In the genomic region with DNA sequence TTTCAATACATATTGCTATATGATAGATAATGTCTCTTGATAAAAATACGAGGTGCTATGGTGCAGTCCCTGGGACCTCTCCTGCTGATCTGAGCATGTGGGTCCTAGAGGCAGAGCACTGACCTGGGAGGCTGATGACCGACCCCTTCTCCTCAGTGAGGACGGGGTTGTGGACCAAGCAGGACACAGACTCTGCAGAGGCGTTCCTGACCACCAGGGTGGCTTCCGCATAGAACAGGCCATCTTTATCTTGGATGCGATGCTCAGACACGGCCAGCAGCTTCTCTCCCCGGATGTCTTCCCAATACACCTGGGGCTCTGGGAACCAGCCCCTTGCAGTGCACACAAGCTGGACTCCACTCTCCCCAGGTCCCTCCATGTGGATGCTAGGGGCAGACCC, we compare ENCODE assay signal across 1 cellular context.
TF ChIP-seq lines count a peak whose summit lies in the region.

No MANE protein-coding gene starts in this region.

TF ChIP-seq in WTC11, 78 proteins besides CTCF, POLR2A, EP300 and RAD21 (continued from another document):
- TF ChIP-seq, protein P1, sequence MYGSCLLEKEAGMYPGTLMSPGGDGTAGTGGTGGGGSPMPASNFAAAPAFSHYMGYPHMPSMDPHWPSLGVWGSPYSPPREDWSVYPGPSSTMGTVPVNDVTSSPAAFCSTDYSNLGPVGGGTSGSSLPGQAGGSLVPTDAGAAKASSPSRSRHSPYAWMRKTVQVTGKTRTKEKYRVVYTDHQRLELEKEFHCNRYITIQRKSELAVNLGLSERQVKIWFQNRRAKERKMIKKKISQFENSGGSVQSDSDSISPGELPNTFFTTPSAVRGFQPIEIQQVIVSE (CRISPR knock-in tag; IDR thresholded peaks at IDR 0.05; ENCODE audit: borderline replicate concordance) = no peak
- no peak for TF ChIP-seq ZNF416 (CRISPR knock-in tag; IDR thresholded peaks at IDR 0.05)
- no peak for TF ChIP-seq ATF1 (CRISPR knock-in tag; IDR thresholded peaks at IDR 0.05)
- TF ChIP-seq, protein P2, sequence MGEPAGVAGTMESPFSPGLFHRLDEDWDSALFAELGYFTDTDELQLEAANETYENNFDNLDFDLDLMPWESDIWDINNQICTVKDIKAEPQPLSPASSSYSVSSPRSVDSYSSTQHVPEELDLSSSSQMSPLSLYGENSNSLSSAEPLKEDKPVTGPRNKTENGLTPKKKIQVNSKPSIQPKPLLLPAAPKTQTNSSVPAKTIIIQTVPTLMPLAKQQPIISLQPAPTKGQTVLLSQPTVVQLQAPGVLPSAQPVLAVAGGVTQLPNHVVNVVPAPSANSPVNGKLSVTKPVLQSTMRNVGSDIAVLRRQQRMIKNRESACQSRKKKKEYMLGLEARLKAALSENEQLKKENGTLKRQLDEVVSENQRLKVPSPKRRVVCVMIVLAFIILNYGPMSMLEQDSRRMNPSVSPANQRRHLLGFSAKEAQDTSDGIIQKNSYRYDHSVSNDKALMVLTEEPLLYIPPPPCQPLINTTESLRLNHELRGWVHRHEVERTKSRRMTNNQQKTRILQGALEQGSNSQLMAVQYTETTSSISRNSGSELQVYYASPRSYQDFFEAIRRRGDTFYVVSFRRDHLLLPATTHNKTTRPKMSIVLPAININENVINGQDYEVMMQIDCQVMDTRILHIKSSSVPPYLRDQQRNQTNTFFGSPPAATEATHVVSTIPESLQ (CRISPR knock-in tag; IDR thresholded peaks at IDR 0.05) = no peak
- TF ChIP-seq, protein P3, sequence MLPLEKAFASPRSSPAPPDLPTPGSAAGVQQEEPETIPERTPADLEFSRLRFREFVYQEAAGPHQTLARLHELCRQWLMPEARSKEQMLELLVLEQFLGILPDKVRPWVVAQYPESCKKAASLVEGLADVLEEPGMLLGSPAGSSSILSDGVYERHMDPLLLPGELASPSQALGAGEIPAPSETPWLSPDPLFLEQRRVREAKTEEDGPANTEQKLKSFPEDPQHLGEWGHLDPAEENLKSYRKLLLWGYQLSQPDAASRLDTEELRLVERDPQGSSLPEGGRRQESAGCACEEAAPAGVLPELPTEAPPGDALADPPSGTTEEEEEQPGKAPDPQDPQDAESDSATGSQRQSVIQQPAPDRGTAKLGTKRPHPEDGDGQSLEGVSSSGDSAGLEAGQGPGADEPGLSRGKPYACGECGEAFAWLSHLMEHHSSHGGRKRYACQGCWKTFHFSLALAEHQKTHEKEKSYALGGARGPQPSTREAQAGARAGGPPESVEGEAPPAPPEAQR (CRISPR knock-in tag; IDR thresholded peaks at IDR 0.05) = no peak
- no peak for TF ChIP-seq FOXP1 (CRISPR knock-in tag; IDR thresholded peaks at IDR 0.05; ENCODE audit: borderline replicate concordance)
TF ChIP-seq in WTC11: peak in this region for 0.
